2 cellular contexts compared by ENCODE assay signal in the genomic region with DNA sequence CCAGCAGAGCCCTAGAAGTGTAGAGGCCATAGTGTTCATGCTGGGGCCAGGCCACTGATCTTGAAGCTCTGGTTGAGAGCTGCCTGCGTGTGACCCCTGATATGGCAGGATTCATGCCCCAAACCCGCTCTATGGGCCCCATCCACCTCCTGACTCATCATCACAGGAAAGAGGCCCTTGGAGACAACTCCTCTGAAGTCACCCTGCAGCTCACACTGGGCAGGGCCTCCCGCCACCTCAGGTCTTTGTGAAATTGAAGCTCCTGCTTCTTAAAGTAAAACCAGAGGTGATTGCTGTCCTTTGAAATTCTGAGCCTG.
TF ChIP-seq lines count a peak whose summit lies in the region.

No MANE protein-coding gene starts in this region.

TF ChIP-seq in HEK293, 187 proteins besides CTCF, POLR2A, EP300 and RAD21:
- no peak for TF ChIP-seq ZNF433 (tag by site-specific recombination; IDR thresholded peaks at IDR 0.05; ENCODE audit: low read depth)
- TF ChIP-seq, protein P1, sequence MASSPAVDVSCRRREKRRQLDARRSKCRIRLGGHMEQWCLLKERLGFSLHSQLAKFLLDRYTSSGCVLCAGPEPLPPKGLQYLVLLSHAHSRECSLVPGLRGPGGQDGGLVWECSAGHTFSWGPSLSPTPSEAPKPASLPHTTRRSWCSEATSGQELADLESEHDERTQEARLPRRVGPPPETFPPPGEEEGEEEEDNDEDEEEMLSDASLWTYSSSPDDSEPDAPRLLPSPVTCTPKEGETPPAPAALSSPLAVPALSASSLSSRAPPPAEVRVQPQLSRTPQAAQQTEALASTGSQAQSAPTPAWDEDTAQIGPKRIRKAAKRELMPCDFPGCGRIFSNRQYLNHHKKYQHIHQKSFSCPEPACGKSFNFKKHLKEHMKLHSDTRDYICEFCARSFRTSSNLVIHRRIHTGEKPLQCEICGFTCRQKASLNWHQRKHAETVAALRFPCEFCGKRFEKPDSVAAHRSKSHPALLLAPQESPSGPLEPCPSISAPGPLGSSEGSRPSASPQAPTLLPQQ (tag by site-specific recombination; IDR thresholded peaks at IDR 0.05): peak; percentile 55; the same call in 1 of the 2 replicates

TF ChIP-seq in SK-N-SH, 30 proteins besides CTCF, POLR2A, EP300 and RAD21:
- TF ChIP-seq RXRA (IDR thresholded peaks at IDR 0.05; ENCODE audit: borderline replicate concordance, low read depth) (no peak), POLR2AphosphoS5 (IDR thresholded peaks at IDR 0.05; ENCODE audit: low read depth, low read length) (no peak), MXI1 (IDR thresholded peaks at IDR 0.05; ENCODE audit: low read depth, low read length) (no peak), EZH2phosphoT487 (IDR thresholded peaks at IDR 0.05; ENCODE audit: borderline replicate concordance, low read depth) (no peak), CHD2 (IDR thresholded peaks at IDR 0.05; ENCODE audit: low read length, partially characterized antibody) (no peak), NRF1 (IDR thresholded peaks at IDR 0.05; ENCODE audit: low read depth, low read length) (no peak), GATA2 (CRISPR knock-in tag; IDR thresholded peaks at IDR 0.05) (no peak), MEF2A (IDR thresholded peaks at IDR 0.05; ENCODE audit: borderline replicate concordance, low read depth) (no peak)
- TF ChIP-seq, protein P2, sequence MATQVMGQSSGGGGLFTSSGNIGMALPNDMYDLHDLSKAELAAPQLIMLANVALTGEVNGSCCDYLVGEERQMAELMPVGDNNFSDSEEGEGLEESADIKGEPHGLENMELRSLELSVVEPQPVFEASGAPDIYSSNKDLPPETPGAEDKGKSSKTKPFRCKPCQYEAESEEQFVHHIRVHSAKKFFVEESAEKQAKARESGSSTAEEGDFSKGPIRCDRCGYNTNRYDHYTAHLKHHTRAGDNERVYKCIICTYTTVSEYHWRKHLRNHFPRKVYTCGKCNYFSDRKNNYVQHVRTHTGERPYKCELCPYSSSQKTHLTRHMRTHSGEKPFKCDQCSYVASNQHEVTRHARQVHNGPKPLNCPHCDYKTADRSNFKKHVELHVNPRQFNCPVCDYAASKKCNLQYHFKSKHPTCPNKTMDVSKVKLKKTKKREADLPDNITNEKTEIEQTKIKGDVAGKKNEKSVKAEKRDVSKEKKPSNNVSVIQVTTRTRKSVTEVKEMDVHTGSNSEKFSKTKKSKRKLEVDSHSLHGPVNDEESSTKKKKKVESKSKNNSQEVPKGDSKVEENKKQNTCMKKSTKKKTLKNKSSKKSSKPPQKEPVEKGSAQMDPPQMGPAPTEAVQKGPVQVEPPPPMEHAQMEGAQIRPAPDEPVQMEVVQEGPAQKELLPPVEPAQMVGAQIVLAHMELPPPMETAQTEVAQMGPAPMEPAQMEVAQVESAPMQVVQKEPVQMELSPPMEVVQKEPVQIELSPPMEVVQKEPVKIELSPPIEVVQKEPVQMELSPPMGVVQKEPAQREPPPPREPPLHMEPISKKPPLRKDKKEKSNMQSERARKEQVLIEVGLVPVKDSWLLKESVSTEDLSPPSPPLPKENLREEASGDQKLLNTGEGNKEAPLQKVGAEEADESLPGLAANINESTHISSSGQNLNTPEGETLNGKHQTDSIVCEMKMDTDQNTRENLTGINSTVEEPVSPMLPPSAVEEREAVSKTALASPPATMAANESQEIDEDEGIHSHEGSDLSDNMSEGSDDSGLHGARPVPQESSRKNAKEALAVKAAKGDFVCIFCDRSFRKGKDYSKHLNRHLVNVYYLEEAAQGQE (IDR thresholded peaks at IDR 0.05; ENCODE audit: low read depth, low read length): no peak
- TF ChIP-seq, protein P3, sequence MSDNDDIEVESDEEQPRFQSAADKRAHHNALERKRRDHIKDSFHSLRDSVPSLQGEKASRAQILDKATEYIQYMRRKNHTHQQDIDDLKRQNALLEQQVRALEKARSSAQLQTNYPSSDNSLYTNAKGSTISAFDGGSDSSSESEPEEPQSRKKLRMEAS (IDR thresholded peaks at IDR 0.05; ENCODE audit: low read depth): no peak
- TF ChIP-seq, protein P4, sequence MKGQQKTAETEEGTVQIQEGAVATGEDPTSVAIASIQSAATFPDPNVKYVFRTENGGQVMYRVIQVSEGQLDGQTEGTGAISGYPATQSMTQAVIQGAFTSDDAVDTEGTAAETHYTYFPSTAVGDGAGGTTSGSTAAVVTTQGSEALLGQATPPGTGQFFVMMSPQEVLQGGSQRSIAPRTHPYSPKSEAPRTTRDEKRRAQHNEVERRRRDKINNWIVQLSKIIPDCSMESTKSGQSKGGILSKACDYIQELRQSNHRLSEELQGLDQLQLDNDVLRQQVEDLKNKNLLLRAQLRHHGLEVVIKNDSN (IDR thresholded peaks at IDR 0.05; ENCODE audit: borderline replicate concordance, low read depth): no peak
- TF ChIP-seq, protein P5, sequence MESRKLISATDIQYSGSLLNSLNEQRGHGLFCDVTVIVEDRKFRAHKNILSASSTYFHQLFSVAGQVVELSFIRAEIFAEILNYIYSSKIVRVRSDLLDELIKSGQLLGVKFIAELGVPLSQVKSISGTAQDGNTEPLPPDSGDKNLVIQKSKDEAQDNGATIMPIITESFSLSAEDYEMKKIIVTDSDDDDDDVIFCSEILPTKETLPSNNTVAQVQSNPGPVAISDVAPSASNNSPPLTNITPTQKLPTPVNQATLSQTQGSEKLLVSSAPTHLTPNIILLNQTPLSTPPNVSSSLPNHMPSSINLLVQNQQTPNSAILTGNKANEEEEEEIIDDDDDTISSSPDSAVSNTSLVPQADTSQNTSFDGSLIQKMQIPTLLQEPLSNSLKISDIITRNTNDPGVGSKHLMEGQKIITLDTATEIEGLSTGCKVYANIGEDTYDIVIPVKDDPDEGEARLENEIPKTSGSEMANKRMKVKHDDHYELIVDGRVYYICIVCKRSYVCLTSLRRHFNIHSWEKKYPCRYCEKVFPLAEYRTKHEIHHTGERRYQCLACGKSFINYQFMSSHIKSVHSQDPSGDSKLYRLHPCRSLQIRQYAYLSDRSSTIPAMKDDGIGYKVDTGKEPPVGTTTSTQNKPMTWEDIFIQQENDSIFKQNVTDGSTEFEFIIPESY (IDR thresholded peaks at IDR 0.05; ENCODE audit: borderline replicate concordance, low read depth): no peak
- TF ChIP-seq, protein P6, sequence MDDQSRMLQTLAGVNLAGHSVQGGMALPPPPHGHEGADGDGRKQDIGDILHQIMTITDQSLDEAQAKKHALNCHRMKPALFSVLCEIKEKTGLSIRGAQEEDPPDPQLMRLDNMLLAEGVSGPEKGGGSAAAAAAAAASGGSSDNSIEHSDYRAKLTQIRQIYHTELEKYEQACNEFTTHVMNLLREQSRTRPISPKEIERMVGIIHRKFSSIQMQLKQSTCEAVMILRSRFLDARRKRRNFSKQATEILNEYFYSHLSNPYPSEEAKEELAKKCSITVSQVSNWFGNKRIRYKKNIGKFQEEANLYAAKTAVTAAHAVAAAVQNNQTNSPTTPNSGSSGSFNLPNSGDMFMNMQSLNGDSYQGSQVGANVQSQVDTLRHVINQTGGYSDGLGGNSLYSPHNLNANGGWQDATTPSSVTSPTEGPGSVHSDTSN (IDR thresholded peaks at IDR 0.05): no peak
